9 cellular contexts compared by ENCODE assay signal in genomic region chr9:107260437-107261081, GRCh38. TPM values are rescaled to one million over a fixed set of nuclear protein-coding genes. Genes with fewer than 3 reads are reported as not detected.
DNase-seq lines count a peak whose midpoint lies in the region; ATAC-seq, FAIRE-seq and TF ChIP-seq lines count a peak whose summit lies in the region.
"Had no signal": no experiment of that assay in that cellular context is flagged by ENCODE, and none has a peak within 500 bp of the region (broad histone marks: within the 10 kb centered on the region; RNA-seq: fewer than 3 reads in every experiment).

No MANE protein-coding gene starts in this region.

- DNase-seq in DMS153 treated with DMSO at 0.1 percent for 48 hours (lab: John Stamatoyannopoulos, UW; ENCODE audit: unreplicated experiment) (peak; percentile 36), DMS153 (lab: John Stamatoyannopoulos, UW) (no peak), OCI-M1 (lab: John Stamatoyannopoulos, UW) (peak; percentile 66), trophoblast cell (peak; percentile 78 to 85), ascending aorta (ENCODE audit: low spot score in 2 of 2) (no peak), SIG-M5 treated with dmso at 0.1 percent for 504 hours (lab: John Stamatoyannopoulos, UW; ENCODE audit: unreplicated experiment) (no peak), HTR-8/SVneo (ENCODE audit: insufficient read length, low spot score) (no peak)

- no peak for TF ChIP-seq CTCF in ascending aorta (IDR thresholded peaks at IDR 0.05)

- H3K23ac ChIP-seq in trophoblast cell (ENCODE audit: low read length): no peak overlapping the region

- no peak overlapping the region for H2AK5ac ChIP-seq in trophoblast cell (ENCODE audit: low read length)

- H3K27me3 ChIP-seq in trophoblast cell (ENCODE audit: insufficient read depth, low read length) (no peaks in the 10 kb centered on the region), ascending aorta (no peaks in the 10 kb centered on the region)

- no peak overlapping the region for H4K8ac ChIP-seq in trophoblast cell (ENCODE audit: low read depth, low read length)

- H3K4me2 ChIP-seq in trophoblast cell (ENCODE audit: low read length): peak overlapping the region; percentile 1

- peak overlapping the region; percentile 24 for H3K14ac ChIP-seq in trophoblast cell (ENCODE audit: low read length)

- H3K4ac ChIP-seq in trophoblast cell (ENCODE audit: low read depth, low read length): no peak overlapping the region

- no peak overlapping the region for H3K4me3 ChIP-seq in trophoblast cell (ENCODE audit: low read depth, low read length)
- H3K4me3 ChIP-seq in ascending aorta: no peak overlapping the region

- H3K79me2 ChIP-seq in trophoblast cell (ENCODE audit: control insufficient read depth, insufficient read depth, low read length, poor library complexity): no peaks in the 10 kb centered on the region

- H4K91ac ChIP-seq in trophoblast cell (ENCODE audit: low read depth, low read length): peak overlapping the region; percentile 13

- H3K9me3 ChIP-seq in trophoblast cell (ENCODE audit: insufficient read depth, low read depth, low read length): no peaks in the 10 kb centered on the region
- no peaks in the 10 kb centered on the region for H3K9me3 ChIP-seq in ascending aorta

- H2BK5ac ChIP-seq in trophoblast cell (ENCODE audit: low read depth, low read length, poor library complexity): peak overlapping the region; percentile 58

- H3K36me3 ChIP-seq in trophoblast cell (ENCODE audit: control insufficient read depth in 1 of 2, insufficient read depth in 2 of 2, low read length in 2 of 2) (no peaks in the 10 kb centered on the region), ascending aorta (no peaks in the 10 kb centered on the region)

- H3K27ac ChIP-seq in trophoblast cell (ENCODE audit: low read depth, low read length): peak overlapping the region; percentile 82
- H3K27ac ChIP-seq in ascending aorta: no peak overlapping the region
- H3K27ac ChIP-seq: 22Rv1 had no signal

- peaks cover 2% of the 10 kb centered on the region for H3K79me1 ChIP-seq in trophoblast cell (ENCODE audit: low read length)

- H3K4me1 ChIP-seq in trophoblast cell (ENCODE audit: control insufficient read depth in 1 of 2, insufficient read depth in 2 of 2, low read length in 2 of 2) (peaks cover 3 to 13% of the 10 kb centered on the region in 2 experiments), ascending aorta (no peaks in the 10 kb centered on the region)

- no peak for FAIRE-seq in HTR-8/SVneo (lab: Jason Lieb, UNC)

- no peak overlapping the region for H4K12ac ChIP-seq in trophoblast cell (ENCODE audit: low read depth, low read length)

- no peak overlapping the region for H2AFZ ChIP-seq in trophoblast cell (ENCODE audit: insufficient read depth, low read length, poor library complexity)

- no peak overlapping the region for H3K18ac ChIP-seq in trophoblast cell (ENCODE audit: low read length)

- no peak overlapping the region for H2BK120ac ChIP-seq in trophoblast cell (ENCODE audit: insufficient read depth, low read length, poor library complexity)

- WGBS in trophoblast cell (ENCODE audit: extremely low coverage, insufficient coverage, insufficient read length): no CpG with 5 or more reads among the region's 4 CpGs

- peak; percentile 99 for ATAC-seq in HG02981 (IDR thresholded peaks at IDR 0.05; ENCODE audit: unreplicated experiment)

- H3K9ac ChIP-seq in trophoblast cell (ENCODE audit: low read length): no peak overlapping the region

- H2BK12ac ChIP-seq in trophoblast cell (ENCODE audit: low read length): peak overlapping the region; percentile 17

- intact Hi-C loops in ascending aorta (cut with DNase I): no loop called here

RNA-seq across cellular contexts. Expression of gene RAD23B, which starts 22.5 kb away (rescaled TPM):
- polyA plus RNA-seq in trophoblast cell (2013): 272 and 284 TPM in 2 replicates
- total RNA-seq in ascending aorta: 57.7 TPM

Comparison
In these comparisons a context has a peak if more than half of its experiments do, and no peak if none do; other contexts are left out.
1. DNase-seq: peak in DMS153 treated with DMSO at 0.1 percent for 48 hours (single experiment), OCI-M1 (single experiment) and trophoblast cell (2 of 2); none in DMS153 (single experiment), ascending aorta (0 of 2), SIG-M5 treated with dmso at 0.1 percent for 504 hours (single experiment) and HTR-8/SVneo (single experiment).